In genomic region chr12:31868980-31869379, GRCh38 we compare ENCODE assay signal across 12 cellular contexts.
A peak's percentile ranks its signal among the peaks of the same experiment; 100 is the strongest.
DNase-seq lines count a peak whose midpoint lies in the region; ATAC-seq and TF ChIP-seq lines count a peak whose summit lies in the region.
"Had no signal": no experiment of that assay in that cellular context is flagged by ENCODE, and none has a peak within 500 bp of the region (broad histone marks: within the 10 kb centered on the region; RNA-seq: fewer than 3 reads in every experiment).

No MANE protein-coding gene starts in this region.

- 8 to 11% methylated on average over 2 of the region's 2 CpGs for WGBS in body of pancreas, 2 donors
- no CpG with 5 or more reads among the region's 2 CpGs for WGBS in mesendoderm (ENCODE audit: extremely low coverage, insufficient coverage, low lambda C conversion rate)
- WGBS in tibial nerve, 2 donors, result 22 to 38% methylated on average over 2 of the region's 2 CpGs

- peak overlapping the region; percentile 70 for H2BK5ac ChIP-seq in mesendoderm (ENCODE audit: low read length)

- H3K9me3 ChIP-seq in body of pancreas, result no peaks in the 10 kb centered on the region
- H3K9me3 ChIP-seq in tibial artery, result no peaks in the 10 kb centered on the region
- H3K9me3 ChIP-seq in tibial nerve, result peaks cover 0 to 6% (median 0%) of the 10 kb centered on the region in 4 donors

- H3K9ac ChIP-seq in mesendoderm (ENCODE audit: low read length), result no peak overlapping the region
- H3K9ac ChIP-seq: KMS-11 had no signal

- no peak overlapping the region for H4K8ac ChIP-seq in mesendoderm (ENCODE audit: low read depth, low read length)

- no peaks in the 10 kb centered on the region for H3K79me2 ChIP-seq in mesendoderm (ENCODE audit: control insufficient read depth, insufficient read depth, low read length)

- no peaks in the 10 kb centered on the region for H3K79me1 ChIP-seq in mesendoderm (ENCODE audit: low read length)

- no peak overlapping the region for H4K5ac ChIP-seq in mesendoderm (ENCODE audit: low read length)

- H3K27me3 ChIP-seq in body of pancreas (no peaks in the 10 kb centered on the region), mesendoderm (ENCODE audit: insufficient read depth, low read length, poor library complexity) (no peaks in the 10 kb centered on the region), tibial artery (no peaks in the 10 kb centered on the region), tibial nerve (no peaks in the 10 kb centered on the region)

- H3K18ac ChIP-seq in mesendoderm (ENCODE audit: low read length), result no peak overlapping the region

- TF ChIP-seq CTCF in body of pancreas (IDR thresholded peaks at IDR 0.05) (no peak), tibial artery (IDR thresholded peaks at IDR 0.05) (no peak), tibial nerve (IDR thresholded peaks at IDR 0.05) (no peak)

- H3K4me1 ChIP-seq in body of pancreas, result peaks cover 12% of the 10 kb centered on the region
- H3K4me1 ChIP-seq in mesendoderm (ENCODE audit: control insufficient read depth, low read depth, low read length), result peaks cover 6% of the 10 kb centered on the region
- H3K4me1 ChIP-seq in tibial artery, result no peaks in the 10 kb centered on the region
- H3K4me1 ChIP-seq in tibial nerve, result no peaks in the 10 kb centered on the region

- no peak overlapping the region for H2BK15ac ChIP-seq in mesendoderm (replicated peaks; ENCODE audit: low read depth)

- peak; percentile 44 for DNase-seq in EL
- peak; percentile 80 for DNase-seq in NCI-H1417 treated with DMSO at 0.1 percent for 48 hours (lab: John Stamatoyannopoulos, UW)
- DNase-seq in body of pancreas, result peak; percentile 85 to 91 (median 88)
- DNase-seq in mesendoderm, result no peak
- DNase-seq in AG20443 (ENCODE audit: low spot score), result no peak
- DNase-seq in Kasumi-1 (lab: John Stamatoyannopoulos, UW), result no peak
- no peak for DNase-seq in tibial artery
- DNase-seq in tibial nerve (ENCODE audit: low spot score in 2 of 2), result no peak
- DNase-seq: stimulated activated naive B cell treated with anti-CD40 and anti-IgM and Interleukin-4, amounts not matched to agents 10 μg/mL and 1 μg/mL and 100 μg/mL, for 72 hours; T-helper 9 cell had no signal

- peak overlapping the region in 1 of 4 donors; percentile 41 for H3K27ac ChIP-seq in body of pancreas
- H3K27ac ChIP-seq in mesendoderm (ENCODE audit: low read depth, low read length), result no peak overlapping the region
- H3K27ac ChIP-seq in tibial artery, result no peak overlapping the region
- H3K27ac ChIP-seq in tibial nerve, result no peak overlapping the region
- H3K27ac ChIP-seq: KMS-11 had no signal

- no peak overlapping the region for H3K4ac ChIP-seq in mesendoderm (ENCODE audit: low read depth, low read length)

- H2AK5ac ChIP-seq in mesendoderm (ENCODE audit: low read length), result peak overlapping the region; percentile 48

- intact Hi-C loops in body of pancreas (cut with DNase I), result no loop called here
- intact Hi-C loops in tibial artery (cut with DNase I; ENCODE audit: low total_unique reads), result no loop called here

- H2BK120ac ChIP-seq in mesendoderm (ENCODE audit: low read depth, low read length), result no peak overlapping the region

- H3K36me3 ChIP-seq in body of pancreas (replicated peaks in 1 of 2; ENCODE audit: insufficient read depth in 1 of 2, low read depth in 2 of 2) (no peaks in the 10 kb centered on the region), mesendoderm (ENCODE audit: control insufficient read depth, insufficient read depth, low read length) (no peaks in the 10 kb centered on the region), tibial artery (no peaks in the 10 kb centered on the region), tibial nerve (no peaks in the 10 kb centered on the region)

- H3K56ac ChIP-seq in mesendoderm (ENCODE audit: low read length), result peak overlapping the region; percentile 44

- H3K4me3 ChIP-seq in body of pancreas (no peak overlapping the region), mesendoderm (ENCODE audit: low read length) (no peak overlapping the region), tibial artery (no peak overlapping the region), tibial nerve (no peak overlapping the region)

- TF ChIP-seq POLR2A in body of pancreas (IDR thresholded peaks at IDR 0.05), result no peak
- TF ChIP-seq POLR2A in tibial nerve (IDR thresholded peaks at IDR 0.05), result no peak

- no peak overlapping the region for H3K23ac ChIP-seq in mesendoderm (ENCODE audit: low read length)

- ATAC-seq in body of pancreas, result peak; percentile 87
- ATAC-seq: HCT116 had no signal

- H3K4me2 ChIP-seq in mesendoderm (ENCODE audit: low read length), result no peak overlapping the region
- H3K4me2 ChIP-seq: KMS-11 had no signal

- no peak for TF ChIP-seq EP300 in tibial nerve (IDR thresholded peaks at IDR 0.05)

Comparison
In these comparisons a context has a peak if more than half of its experiments do, and no peak if none do; other contexts are left out.
1. DNase-seq: peak in EL (single experiment), NCI-H1417 treated with DMSO at 0.1 percent for 48 hours (single experiment) and body of pancreas (4 of 4); none in mesendoderm (single experiment), AG20443 (single experiment), Kasumi-1 (0 of 2), tibial artery (0 of 2) and tibial nerve (0 of 2).